ENCODE assay signal across 19 cellular contexts in the genomic region with DNA sequence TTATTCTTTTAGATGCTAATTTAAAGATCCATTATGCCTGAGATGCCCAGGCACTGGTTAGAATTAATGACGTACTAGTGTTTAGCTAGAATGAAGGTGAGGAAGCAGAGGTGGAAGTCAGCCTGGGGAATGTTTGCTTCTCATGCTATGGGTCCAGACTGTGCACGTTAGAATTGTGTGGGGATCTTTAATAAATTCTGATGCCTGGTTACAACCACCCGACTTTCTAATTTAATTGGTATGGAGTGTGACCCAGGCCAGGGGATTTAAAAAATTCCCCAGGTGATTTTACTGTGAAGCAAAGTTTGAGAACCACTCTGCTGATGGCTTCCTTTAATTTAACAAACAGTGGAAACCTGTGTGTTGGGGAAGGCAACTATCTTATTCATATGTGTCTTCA.
DNase-seq lines count a peak whose midpoint lies in the region; ATAC-seq and TF ChIP-seq lines count a peak whose summit lies in the region.
"Had no signal": no experiment of that assay in that cellular context is flagged by ENCODE, and none has a peak within 500 bp of the region (broad histone marks: within the 10 kb centered on the region; RNA-seq: fewer than 3 reads in every experiment).

No MANE protein-coding gene starts in this region.

- H3K4me2 ChIP-seq in Karpas-422 (ENCODE audit: low read depth, low read length, poor library complexity, severe bottlenecking) = no peak overlapping the region
- H3K4me2 ChIP-seq: A549 had no signal

- peak; percentile 37 for ATAC-seq in HG02610 (IDR thresholded peaks at IDR 0.05; ENCODE audit: unreplicated experiment)
- ATAC-seq: A549; CD8-positive, alpha-beta T cell had no signal

- H2AFZ ChIP-seq in Karpas-422 (ENCODE audit: low read length) = no peak overlapping the region

- no peaks in the 10 kb centered on the region for H3K27me3 ChIP-seq in Karpas-422 (ENCODE audit: low read length)
- H3K27me3 ChIP-seq: BLaER1 treated with 17β-estradiol and CSF1 and Interleukin-3, amounts not matched to agents 10 nM and 100 nM had no signal

- H3K36me3 ChIP-seq in Karpas-422 (ENCODE audit: insufficient read depth, low read length) = peaks cover 50% of the 10 kb centered on the region

- H3K9ac ChIP-seq in Karpas-422 (ENCODE audit: low read length) = no peak overlapping the region
- H3K9ac ChIP-seq: BLaER1 treated with 17β-estradiol and CSF1 and Interleukin-3, amounts not matched to agents 10 nM and 100 nM had no signal

- H3K79me2 ChIP-seq in Karpas-422 (ENCODE audit: low read length) = peaks cover 8% of the 10 kb centered on the region; the same call in 1 of the 2 replicates

- DNase-seq in GM12865 (ENCODE audit: low read depth) = peak; percentile 41
- DNase-seq in Karpas-422 = no peak
- DNase-seq in islet precursor cell = peak; percentile 6
- DNase-seq in globus pallidus (ENCODE audit: low spot score) = no peak
- DNase-seq in NCI-H1694 treated with DMSO at 0.1 percent for 48 hours (lab: John Stamatoyannopoulos, UW) = no peak
- DNase-seq in cerebellar nuclear complex (lab: John Stamatoyannopoulos, UW) = no peak
- DNase-seq in effector CD4-positive, alpha-beta T cell = no peak
- DNase-seq: AML-193; Caco-2; Calu3; CD4-positive, alpha-beta T cell; CD8-positive, alpha-beta T cell; DMS79 treated with DMSO at 0.1 percent for 48 hours; GF-D8 had no signal

- H4K20me1 ChIP-seq in Karpas-422 (ENCODE audit: insufficient read depth, low read depth, low read length) = no peaks in the 10 kb centered on the region

- H3K27ac ChIP-seq in Karpas-422 (ENCODE audit: low read length) = peak overlapping the region; percentile 38; the same call in 1 of the 2 replicates
- H3K27ac ChIP-seq: 22Rv1; A549; BLaER1 treated with 17β-estradiol and CSF1 and Interleukin-3, amounts not matched to agents 10 nM and 100 nM; C4-2B had no signal

- H3K4me3 ChIP-seq in GM12865 (ENCODE audit: low read depth, low read length) = no peak overlapping the region
- H3K4me3 ChIP-seq in Karpas-422 (ENCODE audit: low read length) = no peak overlapping the region
- H3K4me3 ChIP-seq: A549; BLaER1 treated with 17β-estradiol and CSF1 and Interleukin-3, amounts not matched to agents 10 nM and 100 nM had no signal

- H3K9me3 ChIP-seq in Karpas-422 (ENCODE audit: low read length) = no peaks in the 10 kb centered on the region
- H3K9me3 ChIP-seq: A549; BLaER1 treated with 17β-estradiol and CSF1 and Interleukin-3, amounts not matched to agents 10 nM and 100 nM; Caco-2 had no signal

- H3K4me1 ChIP-seq in Karpas-422 (ENCODE audit: low read length) = peaks cover 51% of the 10 kb centered on the region
- H3K4me1 ChIP-seq: A549, Caco-2 had no signal

- H3K9me2 ChIP-seq in Karpas-422 (replicated peaks; ENCODE audit: insufficient read depth, low read length) = no peaks in the 10 kb centered on the region

- no peak for TF ChIP-seq CTCF in GM12865 (IDR thresholded peaks at IDR 0.05; ENCODE audit: insufficient read depth, low read depth, low read length, missing control alignments)

Comparison
In these comparisons a context has a peak if more than half of its experiments do, and no peak if none do; other contexts are left out.
1. DNase-seq: peak in GM12865 (single experiment) and islet precursor cell (single experiment); none in Karpas-422 (single experiment), globus pallidus (single experiment), NCI-H1694 treated with DMSO at 0.1 percent for 48 hours (single experiment), cerebellar nuclear complex (0 of 2) and effector CD4-positive, alpha-beta T cell (single experiment).